Comparison of ENCODE assay signal across 1 cellular context in genomic region chr11:120304526-120304925, GRCh38.
TF ChIP-seq lines count a peak whose summit lies in the region.

No MANE protein-coding gene starts in this region.

TF ChIP-seq in endothelial cell of umbilical vein, 7 proteins besides CTCF, POLR2A, EP300 and RAD21 (continued from another document):
- peak; percentile 16 for TF ChIP-seq FOS (IDR thresholded peaks at IDR 0.05; ENCODE audit: borderline replicate concordance, insufficient read depth, low read length)
- TF ChIP-seq JUN (IDR thresholded peaks at IDR 0.05; ENCODE audit: borderline replicate concordance, insufficient read depth, insufficient read length, low read depth), result no peak
